ENCODE assay signal across 8 cellular contexts in genomic region chr1:159071970-159072582, GRCh38. TPM values are rescaled to one million over a fixed set of nuclear protein-coding genes. Genes with fewer than 3 reads are reported as not detected.
DNase-seq lines count a peak whose midpoint lies in the region; TF ChIP-seq lines count a peak whose summit lies in the region.

No MANE protein-coding gene starts in this region.

- H3K9me3 ChIP-seq in SU-DHL-6 (ENCODE audit: insufficient read depth, low read length): no peaks in the 10 kb centered on the region
- H3K9me3 ChIP-seq in fibroblast of lung (ENCODE audit: control insufficient read depth, insufficient read depth, low read depth, low read length): no peaks in the 10 kb centered on the region
- H3K9me3 ChIP-seq in neural cell (ENCODE audit: low read length): no peaks in the 10 kb centered on the region

- peak overlapping the region; percentile 100 for H3K27ac ChIP-seq in SU-DHL-6 (ENCODE audit: low read depth, low read length)
- no peak overlapping the region for H3K27ac ChIP-seq in fibroblast of lung (ENCODE audit: insufficient read depth, low read length)
- H3K27ac ChIP-seq in neural cell (ENCODE audit: low read length): no peak overlapping the region

- H3K4me1 ChIP-seq in fibroblast of lung (ENCODE audit: control insufficient read depth, extremely low read depth, insufficient read depth, low read length): no peaks in the 10 kb centered on the region

- peak; percentile 77 for TF ChIP-seq RAD21 in neural cell (conservative IDR thresholded peaks at IDR 0.05)

- TF ChIP-seq CTCF in SU-DHL-6 (IDR thresholded peaks at IDR 0.05; ENCODE audit: insufficient read depth, low read length, poor library complexity, severe bottlenecking) (peak; percentile 55), fibroblast of lung (conservative IDR thresholded peaks at IDR 0.05 in 1 of 2, IDR thresholded peaks at IDR 0.05 in 1 of 2; ENCODE audit: low read depth in 1 of 2, low read length in 2 of 2) (peak; percentile 64 to 77), neural cell (IDR thresholded peaks at IDR 0.05; ENCODE audit: poor library complexity, severe bottlenecking) (peak; percentile 77)

- H3K4me3 ChIP-seq in SU-DHL-6 (ENCODE audit: insufficient read depth, low read length, poor library complexity, severe bottlenecking): no peak overlapping the region
- no peak overlapping the region for H3K4me3 ChIP-seq in fibroblast of lung (replicated peaks in 1 of 4; ENCODE audit: control extremely low read depth in 1 of 4, insufficient read depth in 1 of 4, low read depth in 3 of 4, low read length in 4 of 4)
- H3K4me3 ChIP-seq in neural cell (ENCODE audit: low read length): no peak overlapping the region

- H4K20me1 ChIP-seq in SU-DHL-6 (ENCODE audit: low read depth, low read length): no peaks in the 10 kb centered on the region
- no peaks in the 10 kb centered on the region for H4K20me1 ChIP-seq in fibroblast of lung (ENCODE audit: control insufficient read depth, extremely low read depth, insufficient read depth, low read length)
- no peaks in the 10 kb centered on the region for H4K20me1 ChIP-seq in neural cell (ENCODE audit: insufficient read depth)

- H3K9me2 ChIP-seq in SU-DHL-6 (replicated peaks; ENCODE audit: insufficient read depth, low read length) (no peaks in the 10 kb centered on the region), neural cell (ENCODE audit: insufficient read depth, low read length) (no peaks in the 10 kb centered on the region)

- H3K79me2 ChIP-seq in SU-DHL-6 (ENCODE audit: insufficient read depth, low read length): peaks cover 69% of the 10 kb centered on the region
- H3K79me2 ChIP-seq in fibroblast of lung (ENCODE audit: control insufficient read depth, insufficient read depth, low read length): no peaks in the 10 kb centered on the region
- H3K79me2 ChIP-seq in neural cell (replicated peaks; ENCODE audit: insufficient read depth, low read length): no peaks in the 10 kb centered on the region

- H3K9ac ChIP-seq in SU-DHL-6 (ENCODE audit: low read length) (peak overlapping the region; percentile 83), fibroblast of lung (ENCODE audit: insufficient read depth, low read length) (no peak overlapping the region), neural cell (ENCODE audit: low read length) (no peak overlapping the region)

- no peak for TF ChIP-seq EP300 in neural cell (conservative IDR thresholded peaks at IDR 0.05; ENCODE audit: poor library complexity, severe bottlenecking)

- H3F3A ChIP-seq in SU-DHL-6 (ENCODE audit: insufficient read depth) (peaks cover 70% of the 10 kb centered on the region), neural cell (ENCODE audit: insufficient read depth, low read length, poor library complexity, severe bottlenecking) (no peaks in the 10 kb centered on the region)

- no peaks in the 10 kb centered on the region for H3K27me3 ChIP-seq in SU-DHL-6 (ENCODE audit: low read length)
- H3K27me3 ChIP-seq in fibroblast of lung (ENCODE audit: control insufficient read depth, insufficient read depth, low read length): no peaks in the 10 kb centered on the region
- H3K27me3 ChIP-seq in neural cell (ENCODE audit: insufficient read depth, low read depth, low read length): no peaks in the 10 kb centered on the region

- peak; percentile 3 to 51 (median 48) for DNase-seq in NCI-H1417 (lab: John Stamatoyannopoulos, UW)
- DNase-seq in NCI-H1417 treated with DMSO at 0.1 percent for 48 hours (lab: John Stamatoyannopoulos, UW): no peak
- peak; percentile 29 for DNase-seq in NCI-H1092 treated with DMSO at 0.1 percent for 48 hours (lab: John Stamatoyannopoulos, UW)
- DNase-seq in fibroblast of lung (ENCODE audit: low read depth in 2 of 2): peak; percentile 65 to 85
- DNase-seq in activated CD4-positive, CD25-positive, alpha-beta regulatory T cell treated with anti-CD3 and anti-CD28 coated beads, Interleukin-2, amount 50 U/mL, for 72 hours: no peak
- no peak for DNase-seq in effector CD8-positive, alpha-beta T cell (lab: John Stamatoyannopoulos, UW)

- H3K4me2 ChIP-seq in SU-DHL-6 (ENCODE audit: low read depth, low read length, poor library complexity, severe bottlenecking) (peak overlapping the region; percentile 98), fibroblast of lung (ENCODE audit: extremely low read depth, insufficient read depth, low read length) (no peak overlapping the region), neural cell (ENCODE audit: low read length) (no peak overlapping the region)

- H3K36me3 ChIP-seq in SU-DHL-6 (ENCODE audit: low read length) (no peaks in the 10 kb centered on the region), fibroblast of lung (ENCODE audit: control insufficient read depth, insufficient read depth, low read length) (no peaks in the 10 kb centered on the region), neural cell (ENCODE audit: insufficient read depth, low read length) (no peaks in the 10 kb centered on the region)

- H2AFZ ChIP-seq in SU-DHL-6 (ENCODE audit: low read depth, low read length, severe bottlenecking): no peak overlapping the region
- no peak overlapping the region for H2AFZ ChIP-seq in fibroblast of lung (ENCODE audit: low read length)
- no peak overlapping the region for H2AFZ ChIP-seq in neural cell (ENCODE audit: low read depth, low read length)

TF ChIP-seq in neural cell, 6 proteins besides CTCF, POLR2A, EP300 and RAD21:
- no peak for TF ChIP-seq EZH2 (IDR thresholded peaks at IDR 0.05; ENCODE audit: borderline replicate concordance, insufficient read depth, low read length, poor library complexity, severe bottlenecking)
- peak; percentile 73 for TF ChIP-seq SMC3 (conservative IDR thresholded peaks at IDR 0.05; ENCODE audit: poor library complexity)
TF ChIP-seq in neural cell: peak in this region for 1.

RNA-seq across cellular contexts. Expression of gene AIM2, which starts 4.5 kb away (rescaled TPM):
- total RNA-seq in fibroblast of lung: not detected in 2 replicates
- not detected in 2 replicates for polyA plus RNA-seq in fibroblast of lung
- not detected in 2 replicates for polyA plus RNA-seq in fibroblast of lung (2012)
- polyA minus RNA-seq in fibroblast of lung (ENCODE audit: low replicate concordance): not detected in 2 replicates
- polyA plus RNA-seq in neural cell: 11.1 and 11.5 TPM in 2 replicates
- 26.3 and 29.2 TPM in 2 replicates for polyA minus RNA-seq in neural cell

Comparison
In these comparisons a context has a peak if more than half of its experiments do, and no peak if none do; other contexts are left out.
1. DNase-seq: peak in NCI-H1417 (3 of 3), NCI-H1092 treated with DMSO at 0.1 percent for 48 hours (single experiment) and fibroblast of lung (2 of 2); none in NCI-H1417 treated with DMSO at 0.1 percent for 48 hours (single experiment), activated CD4-positive, CD25-positive, alpha-beta regulatory T cell treated with anti-CD3 and anti-CD28 coated beads, Interleukin-2, amount 50 U/mL, for 72 hours (single experiment) and effector CD8-positive, alpha-beta T cell (single experiment).
2. RNA of gene AIM2, which starts 4.5 kb away (polyA plus RNA-seq): 11.1 to 11.5 TPM in neural cell; not detected in fibroblast of lung; every median in the first group is over 10 times any median in the second.
3. Peak in every context shown above with its lines, with median percentiles within 50 percentile points of each other: CTCF ChIP-seq.